1 cellular context compared by ENCODE assay signal in the genomic region with DNA sequence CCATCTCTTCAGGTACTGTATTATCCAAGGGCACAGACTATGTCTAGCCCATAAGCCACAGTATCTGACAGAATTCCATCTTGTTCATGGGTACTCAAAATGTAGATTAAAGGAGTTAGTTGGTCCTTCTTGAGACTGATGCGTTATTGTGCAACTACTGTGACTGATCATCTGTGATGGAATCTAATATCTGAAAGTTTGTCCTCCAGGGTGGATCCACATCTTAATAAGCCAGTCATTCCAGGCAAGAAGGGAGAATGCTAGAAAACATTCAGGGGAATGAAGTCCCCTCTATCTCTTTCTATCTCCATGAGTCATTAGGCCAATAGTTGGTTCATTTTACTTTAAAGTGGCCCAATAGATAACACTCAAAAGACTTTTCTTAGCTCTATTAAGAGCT.
TF ChIP-seq lines count a peak whose summit lies in the region.

No MANE protein-coding gene starts in this region.

TF ChIP-seq in A549, 52 proteins besides CTCF, POLR2A, EP300 and RAD21:
- TF ChIP-seq, protein P1, sequence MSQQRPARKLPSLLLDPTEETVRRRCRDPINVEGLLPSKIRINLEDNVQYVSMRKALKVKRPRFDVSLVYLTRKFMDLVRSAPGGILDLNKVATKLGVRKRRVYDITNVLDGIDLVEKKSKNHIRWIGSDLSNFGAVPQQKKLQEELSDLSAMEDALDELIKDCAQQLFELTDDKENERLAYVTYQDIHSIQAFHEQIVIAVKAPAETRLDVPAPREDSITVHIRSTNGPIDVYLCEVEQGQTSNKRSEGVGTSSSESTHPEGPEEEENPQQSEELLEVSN (IDR thresholded peaks at IDR 0.05; ENCODE audit: borderline replicate concordance, low read depth) = no peak
- TF ChIP-seq CEBPB (IDR thresholded peaks at IDR 0.05) (peak in 1 of 2 experiments; percentile 78; a peak in 1 of 4 replicates), FOSL2 (IDR thresholded peaks at IDR 0.05) (no peak), FOSL2 (CRISPR knock-in tag; IDR thresholded peaks at IDR 0.05) (peak; percentile 14; the same call in 1 of the 2 replicates)
